8 cellular contexts compared by ENCODE assay signal in genomic region chr1:65420590-65421340, GRCh38. TPM values are rescaled to one million over a fixed set of nuclear protein-coding genes. Genes with fewer than 3 reads are reported as not detected.
DNase-seq lines count a peak whose midpoint lies in the region; ATAC-seq and TF ChIP-seq lines count a peak whose summit lies in the region.

A gene with protein sequence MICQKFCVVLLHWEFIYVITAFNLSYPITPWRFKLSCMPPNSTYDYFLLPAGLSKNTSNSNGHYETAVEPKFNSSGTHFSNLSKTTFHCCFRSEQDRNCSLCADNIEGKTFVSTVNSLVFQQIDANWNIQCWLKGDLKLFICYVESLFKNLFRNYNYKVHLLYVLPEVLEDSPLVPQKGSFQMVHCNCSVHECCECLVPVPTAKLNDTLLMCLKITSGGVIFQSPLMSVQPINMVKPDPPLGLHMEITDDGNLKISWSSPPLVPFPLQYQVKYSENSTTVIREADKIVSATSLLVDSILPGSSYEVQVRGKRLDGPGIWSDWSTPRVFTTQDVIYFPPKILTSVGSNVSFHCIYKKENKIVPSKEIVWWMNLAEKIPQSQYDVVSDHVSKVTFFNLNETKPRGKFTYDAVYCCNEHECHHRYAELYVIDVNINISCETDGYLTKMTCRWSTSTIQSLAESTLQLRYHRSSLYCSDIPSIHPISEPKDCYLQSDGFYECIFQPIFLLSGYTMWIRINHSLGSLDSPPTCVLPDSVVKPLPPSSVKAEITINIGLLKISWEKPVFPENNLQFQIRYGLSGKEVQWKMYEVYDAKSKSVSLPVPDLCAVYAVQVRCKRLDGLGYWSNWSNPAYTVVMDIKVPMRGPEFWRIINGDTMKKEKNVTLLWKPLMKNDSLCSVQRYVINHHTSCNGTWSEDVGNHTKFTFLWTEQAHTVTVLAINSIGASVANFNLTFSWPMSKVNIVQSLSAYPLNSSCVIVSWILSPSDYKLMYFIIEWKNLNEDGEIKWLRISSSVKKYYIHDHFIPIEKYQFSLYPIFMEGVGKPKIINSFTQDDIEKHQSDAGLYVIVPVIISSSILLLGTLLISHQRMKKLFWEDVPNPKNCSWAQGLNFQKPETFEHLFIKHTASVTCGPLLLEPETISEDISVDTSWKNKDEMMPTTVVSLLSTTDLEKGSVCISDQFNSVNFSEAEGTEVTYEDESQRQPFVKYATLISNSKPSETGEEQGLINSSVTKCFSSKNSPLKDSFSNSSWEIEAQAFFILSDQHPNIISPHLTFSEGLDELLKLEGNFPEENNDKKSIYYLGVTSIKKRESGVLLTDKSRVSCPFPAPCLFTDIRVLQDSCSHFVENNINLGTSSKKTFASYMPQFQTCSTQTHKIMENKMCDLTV (plus strand): TSS chr1:65420668. CDS start chr1:65565566, 144,898 bp downstream.
A gene with protein sequence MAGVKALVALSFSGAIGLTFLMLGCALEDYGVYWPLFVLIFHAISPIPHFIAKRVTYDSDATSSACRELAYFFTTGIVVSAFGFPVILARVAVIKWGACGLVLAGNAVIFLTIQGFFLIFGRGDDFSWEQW (plus strand): TSS chr1:65420668. CDS start chr1:65420725, 57 bp downstream.

- no peaks in the 10 kb centered on the region for H4K20me1 ChIP-seq in H9 (ENCODE audit: control insufficient read depth, insufficient read depth, insufficient read length)
- H4K20me1 ChIP-seq in smooth muscle cell (ENCODE audit: low read depth): peaks cover 37% of the 10 kb centered on the region

- H3K56ac ChIP-seq in H9 (ENCODE audit: insufficient read length, low read depth, low read length): no peak within 1 kb of the TSS

- H3K9me3 ChIP-seq in H9 (ENCODE audit: control insufficient read depth, low read depth, low read length) (no peaks in the 10 kb centered on the region), smooth muscle cell (replicated peaks; ENCODE audit: low read depth) (no peaks in the 10 kb centered on the region)

- H3K36me3 Mint-ChIP-seq in H9 (ENCODE audit: insufficient read depth in 1 of 3, low read depth in 3 of 3): peaks cover 0 to 19% (median 3%) of the 10 kb centered on the region in 3 experiments; a peak in 4 of 7 replicates
- H3K36me3 Mint-ChIP-seq in activated naive CD8-positive, alpha-beta T cell treated with anti-CD3 and anti-CD28 coated beads, Interleukin-2, amount 10 ng/mL, durations not matched to agents 7 days and 5 days: peaks cover 12% of the 10 kb centered on the region

- H3K18ac ChIP-seq in H9 (ENCODE audit: insufficient read length, low read depth, low read length): peak within 1 kb of the TSS; percentile 73

- H3T11ph ChIP-seq in H9 (ENCODE audit: low read length): no peak within 1 kb of the TSS

- H3K79me2 ChIP-seq in H9 (ENCODE audit: insufficient read depth, low read length) (peaks cover 10% of the 10 kb centered on the region; the same call in 1 of the 2 replicates), smooth muscle cell (ENCODE audit: low read depth) (peaks cover 44% of the 10 kb centered on the region)

- peaks cover 27 to 43% of the 10 kb centered on the region in 2 experiments for H3K4me1 Mint-ChIP-seq in H9
- H3K4me1 Mint-ChIP-seq in activated naive CD8-positive, alpha-beta T cell treated with anti-CD3 and anti-CD28 coated beads, Interleukin-2, amount 10 ng/mL, durations not matched to agents 7 days and 5 days: peaks cover 13% of the 10 kb centered on the region

- H2AFZ ChIP-seq in H9 (ENCODE audit: low read length) (no peak within 1 kb of the TSS), smooth muscle cell (ENCODE audit: low read depth) (peak within 1 kb of the TSS; percentile 100)

- no peak within 1 kb of the TSS for H2BK120ac ChIP-seq in H9 (ENCODE audit: low read depth, low read length, poor library complexity, severe bottlenecking)

- peak within 1 kb of the TSS; percentile 43 for H3K27ac ChIP-seq in H9 (ENCODE audit: insufficient read length, low read depth, low read length)
- H3K27ac ChIP-seq in smooth muscle cell (ENCODE audit: low read depth): peak within 1 kb of the TSS; percentile 97

- TF ChIP-seq CTCF in H9 (conservative IDR thresholded peaks at IDR 0.05) (no peak), smooth muscle cell (IDR thresholded peaks at IDR 0.05; ENCODE audit: borderline replicate concordance, insufficient read depth, poor library complexity, severe bottlenecking) (no peak)

- no peak within 1 kb of the TSS for H2BK5ac ChIP-seq in H9 (ENCODE audit: insufficient read length, low read length)

- H3K36me3 ChIP-seq in smooth muscle cell (ENCODE audit: low read depth): no peaks in the 10 kb centered on the region

- no peak for ATAC-seq in activated naive CD8-positive, alpha-beta T cell treated with anti-CD3 and anti-CD28 coated beads, Interleukin-2, amount 10 ng/mL, durations not matched to agents 7 days and 5 days (ENCODE audit: low read depth)

- peak; percentile 76 for DNase-seq in NCI-H1694 (lab: John Stamatoyannopoulos, UW)
- DNase-seq in NCI-H1694 treated with DMSO at 0.1 percent for 48 hours (lab: John Stamatoyannopoulos, UW): no peak
- no peak for DNase-seq in H9
- DNase-seq in NCI-H1105 (lab: John Stamatoyannopoulos, UW): peak; percentile 62
- no peak for DNase-seq in activated naive CD8-positive, alpha-beta T cell treated with anti-CD3 and anti-CD28 coated beads, Interleukin-2, amount 10 ng/mL, durations not matched to agents 7 days and 5 days
- DNase-seq in iPS-NIHi7 (ENCODE audit: extremely low spot score): peak; percentile 54
- DNase-seq in smooth muscle cell (lab: John Stamatoyannopoulos, UW; ENCODE audit: unreplicated experiment): no peak
- no peak for DNase-seq in NK-92 (lab: John Stamatoyannopoulos, UW; ENCODE audit: unreplicated experiment)

- H2BK15ac ChIP-seq in H9 (ENCODE audit: low read depth, low read length): no peak within 1 kb of the TSS

- H3F3A ChIP-seq in smooth muscle cell (ENCODE audit: low read depth): peaks cover 11% of the 10 kb centered on the region

- WGBS in H9 (ENCODE audit: extremely low coverage, insufficient read length, low lambda C conversion rate): no CpG with 5 or more reads among the region's 60 CpGs
- under 1% methylated on average over 45 of the region's 60 CpGs for WGBS in smooth muscle cell (ENCODE audit: low lambda C conversion rate)

- no peaks in the 10 kb centered on the region for H3K27me3 Mint-ChIP-seq in H9 (ENCODE audit: low read depth)
- peaks cover 10% of the 10 kb centered on the region for H3K27me3 Mint-ChIP-seq in activated naive CD8-positive, alpha-beta T cell treated with anti-CD3 and anti-CD28 coated beads, Interleukin-2, amount 10 ng/mL, durations not matched to agents 7 days and 5 days

- no peak within 1 kb of the TSS for H4K5ac ChIP-seq in H9 (ENCODE audit: insufficient read length, low read depth, low read length)

- H3K9ac ChIP-seq in H9 (ENCODE audit: extremely low read depth, insufficient read length, low read length) (peak within 1 kb of the TSS; percentile 83), smooth muscle cell (ENCODE audit: low read depth) (peak within 1 kb of the TSS; percentile 94)

- peak within 1 kb of the TSS; percentile 93 to 99 (median 99) for H3K27ac Mint-ChIP-seq in H9
- H3K27ac Mint-ChIP-seq in activated naive CD8-positive, alpha-beta T cell treated with anti-CD3 and anti-CD28 coated beads, Interleukin-2, amount 10 ng/mL, durations not matched to agents 7 days and 5 days: peak within 1 kb of the TSS; percentile 87

- peaks cover 4% of the 10 kb centered on the region for H3K79me1 ChIP-seq in H9 (ENCODE audit: insufficient read depth, low read depth, low read length, poor library complexity, severe bottlenecking)

- POLR2A ChIA-PET in activated naive CD8-positive, alpha-beta T cell treated with anti-CD3 and anti-CD28 coated beads, Interleukin-2, amount 10 ng/mL, durations not matched to agents 7 days and 5 days (lab: Charles Lee): interaction anchor here (0.6 to 1.6 kb wide), 4 partner anchors 28 to 940 kb away, joined by 3 to 8 read pairs (median 4); no protein-coding TSS in a partner anchor

- H3K4ac ChIP-seq in H9 (ENCODE audit: low read depth, low read length): no peak within 1 kb of the TSS

- no peak within 1 kb of the TSS for H2AK5ac ChIP-seq in H9 (ENCODE audit: insufficient read length, low read length)

- peak within 1 kb of the TSS in 1 of 2 experiments; percentile 90; a peak in 3 of 5 replicates for H3K4me3 Mint-ChIP-seq in H9
- H3K4me3 Mint-ChIP-seq in activated naive CD8-positive, alpha-beta T cell treated with anti-CD3 and anti-CD28 coated beads, Interleukin-2, amount 10 ng/mL, durations not matched to agents 7 days and 5 days: no peak within 1 kb of the TSS

- H3K14ac ChIP-seq in H9 (ENCODE audit: insufficient read depth, low read length): peak within 1 kb of the TSS; percentile 91

- no peaks in the 10 kb centered on the region; a peak in 1 of 5 replicates for H3K9me3 Mint-ChIP-seq in H9
- no peaks in the 10 kb centered on the region for H3K9me3 Mint-ChIP-seq in activated naive CD8-positive, alpha-beta T cell treated with anti-CD3 and anti-CD28 coated beads, Interleukin-2, amount 10 ng/mL, durations not matched to agents 7 days and 5 days

- peak within 1 kb of the TSS; percentile 80 for H3K4me2 ChIP-seq in H9 (ENCODE audit: insufficient read depth, insufficient read length, low read length)
- peak within 1 kb of the TSS; percentile 96 for H3K4me2 ChIP-seq in smooth muscle cell

- H3K27me3 ChIP-seq in H9 (ENCODE audit: insufficient read depth, low read length) (no peaks in the 10 kb centered on the region), smooth muscle cell (ENCODE audit: low read depth) (no peaks in the 10 kb centered on the region)

- peak within 1 kb of the TSS; percentile 90 for H3K4me3 ChIP-seq in smooth muscle cell

- H3K23me2 ChIP-seq in H9 (ENCODE audit: insufficient read length, low read depth, low read length, poor library complexity, severe bottlenecking): peaks cover 9% of the 10 kb centered on the region

- no peak within 1 kb of the TSS for H2BK20ac ChIP-seq in H9 (ENCODE audit: low read depth, low read length, poor library complexity, severe bottlenecking)

- H4K91ac ChIP-seq in H9 (ENCODE audit: insufficient read length, low read depth, low read length): no peak within 1 kb of the TSS

- H3K4me1 ChIP-seq in H9 (ENCODE audit: insufficient read depth, low read length) (peaks cover 7% of the 10 kb centered on the region; the same call in 1 of the 2 replicates), smooth muscle cell (ENCODE audit: low read depth) (peaks cover 10% of the 10 kb centered on the region)

- H3K23ac ChIP-seq in H9 (ENCODE audit: insufficient read length, low read depth, low read length): no peak within 1 kb of the TSS

- H4K8ac ChIP-seq in H9 (replicated peaks; ENCODE audit: insufficient read length, low read depth, low read length): no peak within 1 kb of the TSS

- no peak within 1 kb of the TSS for H2BK12ac ChIP-seq in H9 (ENCODE audit: insufficient read length, low read depth, low read length)

RNA-seq across cellular contexts. Expression of the first gene that starts in this region (rescaled TPM):
- total RNA-seq in H9 (2021) (3.3 TPM in 2 replicates), smooth muscle cell (15.1 and 20.3 TPM in 2 replicates)
- 1 to 10 TPM; 1.9 to 2.8 TPM for total RNA-seq in activated naive CD8-positive, alpha-beta T cell treated with anti-CD3 and anti-CD28 coated beads, Interleukin-2, amount 10 ng/mL, durations not matched to agents 7 days and 5 days
- 5.9 and 9.3 TPM in 2 replicates for polyA plus RNA-seq in smooth muscle cell

RNA-seq across cellular contexts. Expression of the second gene that starts in this region (rescaled TPM):
- total RNA-seq in H9 (2021) (28.6 and 32.6 TPM in 2 replicates), smooth muscle cell (61.0 and 93.2 TPM in 2 replicates)
- total RNA-seq in activated naive CD8-positive, alpha-beta T cell treated with anti-CD3 and anti-CD28 coated beads, Interleukin-2, amount 10 ng/mL, durations not matched to agents 7 days and 5 days: 10 to 100 TPM; 25.9 to 27.5 TPM
- 67.8 and 76.4 TPM in 2 replicates for polyA plus RNA-seq in smooth muscle cell

Comparison
In these comparisons a context has a peak if more than half of its experiments do, and no peak if none do; other contexts are left out.
1. DNase-seq: peak in NCI-H1694 (single experiment), NCI-H1105 (single experiment) and iPS-NIHi7 (single experiment); none in NCI-H1694 treated with DMSO at 0.1 percent for 48 hours (single experiment), H9 (single experiment), activated naive CD8-positive, alpha-beta T cell treated with anti-CD3 and anti-CD28 coated beads, Interleukin-2, amount 10 ng/mL, durations not matched to agents 7 days and 5 days (single experiment), smooth muscle cell (single experiment) and NK-92 (single experiment).